Comparison of ENCODE assay signal across 8 cellular contexts in genomic region chr10:121926669-121927360, GRCh38. TPM values are rescaled to one million over a fixed set of nuclear protein-coding genes. Genes with fewer than 3 reads are reported as not detected.
DNase-seq lines count a peak whose midpoint lies in the region; ATAC-seq and TF ChIP-seq lines count a peak whose summit lies in the region.

No MANE protein-coding gene starts in this region.

- H3K36me3 ChIP-seq in cardiac muscle cell (no peaks in the 10 kb centered on the region), PC-9 (ENCODE audit: low read depth) (no peaks in the 10 kb centered on the region), vagina (peaks cover 0 to 5% of the 10 kb centered on the region in 2 donors)

- BruUV-seq in PC-9 (replicated peaks; lab: Mats Ljungman, UMichigan), result TSS peak; percentile 60

- H3K4me1 Mint-ChIP-seq in dendritic cell treated with granulocyte-macrophage colony-stimulating factor and Interleukin-4, amounts not matched to agents 40 ng/mL and 50 ng/mL, for 4 days (ENCODE audit: low read depth), result peaks cover 30% of the 10 kb centered on the region
- H3K4me1 Mint-ChIP-seq in mesothelial cell of epicardium, result peaks cover 33% of the 10 kb centered on the region

- H3K27ac Mint-ChIP-seq in dendritic cell treated with granulocyte-macrophage colony-stimulating factor and Interleukin-4, amounts not matched to agents 40 ng/mL and 50 ng/mL, for 4 days, result peak overlapping the region; percentile 94
- H3K27ac Mint-ChIP-seq in mesothelial cell of epicardium, result peak overlapping the region; percentile 86

- TF ChIP-seq POLR2A in vagina (IDR thresholded peaks at IDR 0.05), result no peak

- H3K4me3 Mint-ChIP-seq in dendritic cell treated with granulocyte-macrophage colony-stimulating factor and Interleukin-4, amounts not matched to agents 40 ng/mL and 50 ng/mL, for 4 days, result peak overlapping the region; percentile 98
- peak overlapping the region; percentile 95 for H3K4me3 Mint-ChIP-seq in mesothelial cell of epicardium

- no peaks in the 10 kb centered on the region for H3K9me2 ChIP-seq in PC-9 (ENCODE audit: insufficient read depth)

- no peaks in the 10 kb centered on the region; the same call in 1 of the 2 replicates for H3F3A ChIP-seq in PC-9 (ENCODE audit: insufficient read depth, low read depth)

- no peaks in the 10 kb centered on the region for H3K9me3 Mint-ChIP-seq in dendritic cell treated with granulocyte-macrophage colony-stimulating factor and Interleukin-4, amounts not matched to agents 40 ng/mL and 50 ng/mL, for 4 days
- no peaks in the 10 kb centered on the region for H3K9me3 Mint-ChIP-seq in mesothelial cell of epicardium

- DNase-seq in cardiac muscle cell (ENCODE audit: low read depth in 1 of 2, low spot score in 1 of 2), result peak in 1 of 2 donors; percentile 31
- DNase-seq in Right ventricle myocardium inferior (ENCODE audit: missing footprints), result no peak
- no peak for DNase-seq in PC-9
- DNase-seq in mesothelial cell of epicardium (ENCODE audit: low spot score in 2 of 2, unreplicated experiment in 2 of 2), result no peak
- DNase-seq in vagina (ENCODE audit: extremely low spot score in 2 of 2), result no peak
- no peak for DNase-seq in NCI-H2227 (lab: John Stamatoyannopoulos, UW; ENCODE audit: unreplicated experiment)

- H3K27ac ChIP-seq in cardiac muscle cell, result peak overlapping the region; percentile 99
- H3K27ac ChIP-seq in PC-9, result peak overlapping the region; percentile 82
- H3K27ac ChIP-seq in vagina, result peak overlapping the region; percentile 98

- H3K36me3 Mint-ChIP-seq in dendritic cell treated with granulocyte-macrophage colony-stimulating factor and Interleukin-4, amounts not matched to agents 40 ng/mL and 50 ng/mL, for 4 days (ENCODE audit: low read depth), result peaks cover 41% of the 10 kb centered on the region
- H3K36me3 Mint-ChIP-seq in mesothelial cell of epicardium, result peaks cover 3% of the 10 kb centered on the region

- peak overlapping the region; percentile 98 for H2AFZ ChIP-seq in PC-9

- H3K9me3 ChIP-seq in cardiac muscle cell (ENCODE audit: low read depth) (no peaks in the 10 kb centered on the region), PC-9 (ENCODE audit: insufficient read depth, low read depth) (no peaks in the 10 kb centered on the region), vagina (no peaks in the 10 kb centered on the region)

- peaks cover 11% of the 10 kb centered on the region for H3K4me1 ChIP-seq in cardiac muscle cell (ENCODE audit: low read depth)
- 0 out of 2 replicates have a peak, but pooled peaks cover 5% of the 10 kb centered on the region for H3K4me1 ChIP-seq in PC-9 (replicated peaks; ENCODE audit: insufficient read depth)
- peaks cover 19% of the 10 kb centered on the region for H3K4me1 ChIP-seq in vagina

- H4K20me1 ChIP-seq in PC-9 (ENCODE audit: insufficient read depth), result no peaks in the 10 kb centered on the region

- H3K27me3 ChIP-seq in cardiac muscle cell (no peaks in the 10 kb centered on the region), PC-9 (ENCODE audit: insufficient read depth, low read depth) (no peaks in the 10 kb centered on the region), vagina (no peaks in the 10 kb centered on the region)

- ATAC-seq in Right ventricle myocardium inferior (no peak), HG02623 (IDR thresholded peaks at IDR 0.05; ENCODE audit: unreplicated experiment) (peak; percentile 6)

- H3K27me3 Mint-ChIP-seq in dendritic cell treated with granulocyte-macrophage colony-stimulating factor and Interleukin-4, amounts not matched to agents 40 ng/mL and 50 ng/mL, for 4 days, result no peaks in the 10 kb centered on the region
- H3K27me3 Mint-ChIP-seq in mesothelial cell of epicardium (ENCODE audit: low read depth), result no peaks in the 10 kb centered on the region

- CTCF ChIA-PET in PC-9 (lab: Charles Lee), result no interaction called here

- TF ChIP-seq CTCF in cardiac muscle cell (IDR thresholded peaks at IDR 0.05; ENCODE audit: low read depth, low read length) (no peak), PC-9 (conservative IDR thresholded peaks at IDR 0.05) (no peak), mesothelial cell of epicardium (IDR thresholded peaks at IDR 0.05; ENCODE audit: unreplicated experiment) (no peak), vagina (IDR thresholded peaks at IDR 0.05) (no peak)

- peaks cover 33% of the 10 kb centered on the region for H3K79me2 ChIP-seq in PC-9 (ENCODE audit: low read depth)

- H3K4me2 ChIP-seq in PC-9, result peak overlapping the region; percentile 87

- POLR2A ChIA-PET in PC-9 (lab: Charles Lee; ENCODE audit: unreplicated experiment), result no interaction called here

- intact Hi-C loops in Right ventricle myocardium inferior (cut with DNase I), result loop anchor here (5.0 kb wide), 2 partner anchors 125 to 185 kb away; no protein-coding TSS in a partner anchor
- intact Hi-C loops in PC-9 (cut with micrococcal nuclease; ENCODE audit: unreplicated experiment), result loop anchor here (5.0 kb wide), 2 partner anchors 125 to 185 kb away; no protein-coding TSS in a partner anchor
- intact Hi-C loops in dendritic cell treated with granulocyte-macrophage colony-stimulating factor and Interleukin-4, amounts not matched to agents 40 ng/mL and 50 ng/mL, for 4 days (cut with micrococcal nuclease), result no loop called here
- intact Hi-C loops in vagina (cut with DNase I), result loop anchor here (5.0 kb wide), 1 partner anchor 185 kb away; no protein-coding TSS in a partner anchor

- H3K4me3 ChIP-seq in cardiac muscle cell, result peak overlapping the region; percentile 79
- H3K4me3 ChIP-seq in PC-9, result peak overlapping the region; percentile 73
- peak overlapping the region; percentile 94 to 96 for H3K4me3 ChIP-seq in vagina

RNA-seq across cellular contexts. Expression of gene ATE1, which starts 1.0 kb away (rescaled TPM):
- total RNA-seq in cardiac muscle cell (20.0 and 21.4 TPM in 2 replicates), Right ventricle myocardium inferior (31.5 TPM), PC-9 (2021) (12.2 and 14.8 TPM in 2 replicates), mesothelial cell of epicardium (33.0 to 35.6 TPM (median 34.3 TPM) in 3 replicates), vagina (21.9 TPM)
- 18.4 and 31.2 TPM in 2 replicates for polyA plus RNA-seq in cardiac muscle cell

RNA-seq across cellular contexts. Expression of gene NSMCE4A, which starts 48.2 kb away (rescaled TPM):
- total RNA-seq in cardiac muscle cell, result 82.5 and 86.3 TPM in 2 replicates
- polyA plus RNA-seq in cardiac muscle cell, result 76.4 and 86.2 TPM in 2 replicates
- total RNA-seq in Right ventricle myocardium inferior, result 26.6 TPM
- total RNA-seq in PC-9 (2021), result 26.8 and 32.4 TPM in 2 replicates
- 41.7 to 46.9 TPM (median 44.4 TPM) in 3 replicates for total RNA-seq in mesothelial cell of epicardium
- total RNA-seq in vagina, result 80.8 TPM
